Comparison of ENCODE assay signal across 1 cellular context in genomic region chr2:204923957-204924356, GRCh38.
TF ChIP-seq lines count a peak whose summit lies in the region.

No MANE protein-coding gene starts in this region.

TF ChIP-seq in HepG2, 621 proteins besides CTCF, POLR2A, EP300 and RAD21 (continued from another document):
- no peak for TF ChIP-seq ZNF574 (CRISPR knock-in tag; IDR thresholded peaks at IDR 0.05)
- TF ChIP-seq GTF2F1 (IDR thresholded peaks at IDR 0.05; ENCODE audit: low read length): no peak
- no peak for TF ChIP-seq ZNF441 (CRISPR knock-in tag; IDR thresholded peaks at IDR 0.05; ENCODE audit: borderline replicate concordance)
- no peak for TF ChIP-seq HOXA9 (CRISPR knock-in tag; IDR thresholded peaks at IDR 0.05; ENCODE audit: borderline replicate concordance)
- TF ChIP-seq SMAD1 (CRISPR knock-in tag; IDR thresholded peaks at IDR 0.05; ENCODE audit: borderline replicate concordance, low read depth): no peak
- TF ChIP-seq CENPX (CRISPR knock-in tag; IDR thresholded peaks at IDR 0.05): no peak
